Comparison of ENCODE assay signal across 11 cellular contexts in genomic region chr11:65565160-65565559, GRCh38. TPM values are rescaled to one million over a fixed set of nuclear protein-coding genes. Genes with fewer than 3 reads are reported as not detected.
DNase-seq lines count a peak whose midpoint lies in the region; ATAC-seq, FAIRE-seq and TF ChIP-seq lines count a peak whose summit lies in the region.
"Not testable (repeated sequence)": the region's sequence is repeated elsewhere in the genome, so short reads cannot be mapped to it uniquely, and the experiment has no call there.
"Had no signal": no experiment of that assay in that cellular context is flagged by ENCODE, and none has a peak within 500 bp of the region (broad histone marks: within the 10 kb centered on the region; RNA-seq: fewer than 3 reads in every experiment).

No MANE protein-coding gene starts in this region.

- peak overlapping the region; percentile 65 for H3K27ac ChIP-seq in CD4-positive, alpha-beta memory T cell (ENCODE audit: low read depth, low read length)
- H3K27ac ChIP-seq in Peyer's patch (peak overlapping the region in 3 of 4 donors; percentile 44 to 63 (median 62)), small intestine (ENCODE audit: low read depth in 1 of 2, low read length in 1 of 2) (peak overlapping the region; percentile 54 to 61), tibial nerve (peak overlapping the region in 3 of 4 donors; percentile 27 to 45 (median 32))

- H3K9me3 ChIP-seq in CD4-positive, alpha-beta memory T cell (ENCODE audit: control insufficient read depth in 1 of 2, low read length in 2 of 2); Peyer's patch; small intestine (ENCODE audit: control insufficient read depth, low read depth); tibial nerve: not testable (repeated sequence)

- TF ChIP-seq EP300 in tibial nerve (IDR thresholded peaks at IDR 0.05): not testable (repeated sequence)

- not testable (repeated sequence) for H3K27me3 ChIP-seq in CD4-positive, alpha-beta memory T cell (ENCODE audit: insufficient read depth, low read length); Peyer's patch; small intestine (ENCODE audit: control insufficient read depth in 2 of 2, insufficient read depth in 2 of 2, low read length in 2 of 2); tibial nerve

- intact Hi-C loops in CD4-positive, alpha-beta memory T cell (cut with micrococcal nuclease); activated CD4-positive, alpha-beta memory T cell treated with anti-CD3 and anti-CD28 coated beads for 36 hours (cut with micrococcal nuclease): not testable (repeated sequence)

- H3K27me3 Mint-ChIP-seq in CD4-positive, alpha-beta memory T cell; activated CD4-positive, alpha-beta memory T cell treated with anti-CD3 and anti-CD28 coated beads for 36 hours; activated naive CD4-positive, alpha-beta T cell treated with anti-CD3 and anti-CD28 coated beads, Interleukin-2, amount 50 U/mL, for 24 hours; memory B cell: not testable (repeated sequence)

- WGBS in small intestine, 3 donors: 83 to 89% (median 84%) methylated on average over 8 of the region's 8 CpGs
- WGBS in tibial nerve, 2 donors: 85 to 90% methylated on average over 8 of the region's 8 CpGs

- POLR2A ChIA-PET in CD4-positive, alpha-beta memory T cell (lab: Charles Lee; ENCODE audit: partially characterized antibody): interaction anchor here (0.8 to 18.2 kb wide), 19 partner anchors 6 to 294 kb away, joined by 3 to 403 read pairs (median 8); partner anchors contain the start of genes EHBP1L1, FAM89B, KCNK7 and LTBP3
- POLR2A ChIA-PET in activated CD4-positive, alpha-beta memory T cell treated with anti-CD3 and anti-CD28 coated beads for 36 hours (lab: Charles Lee): interaction anchor here (0.7 to 2.5 kb wide), 5 partner anchors 8 to 50 kb away, joined by 3 to 13 read pairs (median 7); partner anchors contain the start of gene PCNX3

- not testable (repeated sequence) for H3K9me3 Mint-ChIP-seq in CD4-positive, alpha-beta memory T cell; activated CD4-positive, alpha-beta memory T cell treated with anti-CD3 and anti-CD28 coated beads for 36 hours; activated naive CD4-positive, alpha-beta T cell treated with anti-CD3 and anti-CD28 coated beads, Interleukin-2, amount 50 U/mL, for 24 hours; memory B cell

- peaks cover 43 to 76% (median 58%) of the 10 kb centered on the region in 4 donors for H3K4me1 Mint-ChIP-seq in CD4-positive, alpha-beta memory T cell
- H3K4me1 Mint-ChIP-seq in activated CD4-positive, alpha-beta memory T cell treated with anti-CD3 and anti-CD28 coated beads for 36 hours (ENCODE audit: low read depth): peaks cover 50% of the 10 kb centered on the region
- peaks cover 62% of the 10 kb centered on the region for H3K4me1 Mint-ChIP-seq in activated naive CD4-positive, alpha-beta T cell treated with anti-CD3 and anti-CD28 coated beads, Interleukin-2, amount 50 U/mL, for 24 hours
- H3K4me1 Mint-ChIP-seq in memory B cell: peaks cover 22% of the 10 kb centered on the region

- H3K27ac Mint-ChIP-seq in CD4-positive, alpha-beta memory T cell: peak overlapping the region; percentile 90 to 98 (median 96)
- H3K27ac Mint-ChIP-seq in activated CD4-positive, alpha-beta memory T cell treated with anti-CD3 and anti-CD28 coated beads for 36 hours: peak overlapping the region; percentile 98
- H3K27ac Mint-ChIP-seq in activated naive CD4-positive, alpha-beta T cell treated with anti-CD3 and anti-CD28 coated beads, Interleukin-2, amount 50 U/mL, for 24 hours: peak overlapping the region; percentile 92
- H3K27ac Mint-ChIP-seq in memory B cell: peak overlapping the region; percentile 79

- not testable (repeated sequence) for H3K36me3 ChIP-seq in CD4-positive, alpha-beta memory T cell (ENCODE audit: insufficient read depth, low read length); Peyer's patch; small intestine (ENCODE audit: control insufficient read depth in 2 of 2, insufficient read depth in 2 of 2, low read length in 2 of 2); tibial nerve

- not testable (repeated sequence) for ATAC-seq in memory B cell (ENCODE audit: low read depth)

- CTCF ChIA-PET in CD4-positive, alpha-beta memory T cell (lab: Charles Lee; ENCODE audit: partially characterized antibody): interaction anchor here (0.8 to 3.7 kb wide), 11 partner anchors 8 to 29 kb away, joined by 3 to 40 read pairs (median 15); partner anchors contain the start of gene EHBP1L1
- CTCF ChIA-PET in activated CD4-positive, alpha-beta memory T cell treated with anti-CD3 and anti-CD28 coated beads for 36 hours (lab: Charles Lee): interaction anchor here (0.5 to 7.7 kb wide), 8 partner anchors 13 to 276 kb away, joined by 3 to 50 read pairs (median 5); partner anchors contain the start of gene SCYL1

- peak overlapping the region; percentile 63 to 89 (median 78) for H3K4me3 Mint-ChIP-seq in CD4-positive, alpha-beta memory T cell
- H3K4me3 Mint-ChIP-seq in activated CD4-positive, alpha-beta memory T cell treated with anti-CD3 and anti-CD28 coated beads for 36 hours: peak overlapping the region; percentile 56
- H3K4me3 Mint-ChIP-seq in activated naive CD4-positive, alpha-beta T cell treated with anti-CD3 and anti-CD28 coated beads, Interleukin-2, amount 50 U/mL, for 24 hours: peak overlapping the region; percentile 40
- not testable (repeated sequence) for H3K4me3 Mint-ChIP-seq in memory B cell

- peak in 1 of 5 donors; percentile 30 for DNase-seq in CD4-positive, alpha-beta memory T cell
- DNase-seq in Peyer's patch; memory B cell (ENCODE audit: low spot score in 2 of 2); small intestine; tibial nerve (ENCODE audit: low spot score in 2 of 2): not testable (repeated sequence)
- peak; percentile 43 for DNase-seq in activated CD4-positive, alpha-beta memory T cell treated with anti-CD3 and anti-CD28 coated beads for 36 hours
- peak; percentile 3 for DNase-seq in effector CD4-positive, alpha-beta T cell

- peaks cover 66% of the 10 kb centered on the region for H3K4me1 ChIP-seq in CD4-positive, alpha-beta memory T cell (ENCODE audit: insufficient read depth, low read length)
- H3K4me1 ChIP-seq in Peyer's patch: peaks cover 0 to 38% (median 8%) of the 10 kb centered on the region in 4 donors
- not testable (repeated sequence) for H3K4me1 ChIP-seq in small intestine (ENCODE audit: control insufficient read depth in 2 of 2, insufficient read depth in 1 of 2, low read depth in 1 of 2, low read length in 1 of 2)
- H3K4me1 ChIP-seq in tibial nerve: peaks cover 0 to 53% (median 28%) of the 10 kb centered on the region in 4 donors

- TF ChIP-seq CTCF in Peyer's patch (IDR thresholded peaks at IDR 0.05); tibial nerve (IDR thresholded peaks at IDR 0.05): not testable (repeated sequence)

- not testable (repeated sequence) for TF ChIP-seq POLR2A in Peyer's patch (IDR thresholded peaks at IDR 0.05); tibial nerve (IDR thresholded peaks at IDR 0.05)

- FAIRE-seq in small intestine (lab: Jason Lieb, UNC): not testable (repeated sequence)

- peaks cover 0 to 18% of the 10 kb centered on the region in 2 donors for H3K36me3 Mint-ChIP-seq in CD4-positive, alpha-beta memory T cell
- not testable (repeated sequence) for H3K36me3 Mint-ChIP-seq in activated CD4-positive, alpha-beta memory T cell treated with anti-CD3 and anti-CD28 coated beads for 36 hours; activated naive CD4-positive, alpha-beta T cell treated with anti-CD3 and anti-CD28 coated beads, Interleukin-2, amount 50 U/mL, for 24 hours; memory B cell

- peak overlapping the region in 1 of 2 donors; percentile 2 for H3K4me3 ChIP-seq in CD4-positive, alpha-beta memory T cell (ENCODE audit: low read length in 2 of 2)
- H3K4me3 ChIP-seq in Peyer's patch; small intestine (ENCODE audit: low read depth in 1 of 2, low read length in 2 of 2); tibial nerve: not testable (repeated sequence)

RNA-seq across cellular contexts. Expression of gene ZNRD2, which starts 5.1 kb away (rescaled TPM):
- 10 to 100 TPM; 24.6 to 27.5 TPM for total RNA-seq in CD4-positive, alpha-beta memory T cell
- polyA plus RNA-seq in CD4-positive, alpha-beta memory T cell: 10 to 100 TPM; 70.1 to 74.9 TPM
- total RNA-seq in Peyer's patch (10 to 100 TPM; 16.5 to 25.7 (median 25.4) TPM), tibial nerve (10 to 100 TPM; 49.6 to 70.8 (median 56.5) TPM)
- total RNA-seq in activated CD4-positive, alpha-beta memory T cell treated with anti-CD3 and anti-CD28 coated beads for 36 hours: 10 to 100 TPM; 48.1 to 51.1 TPM
- polyA plus RNA-seq in small intestine: 10 to 100 TPM; 27.7 to 49.2 (median 38.4) TPM

RNA-seq across cellular contexts. Expression of gene LTBP3, which starts 7.0 kb away (rescaled TPM):
- total RNA-seq in CD4-positive, alpha-beta memory T cell: 100 to 1,000 TPM; 201 to 211 TPM
- 10 to 100 TPM in 1 of 2 donors, 1 to 10 TPM in 1; 9.0 to 23.6 TPM for polyA plus RNA-seq in CD4-positive, alpha-beta memory T cell
- total RNA-seq in Peyer's patch (100 to 1,000 TPM in 1 of 4 donors, 10 to 100 TPM in 3; 42.0 to 150 (median 88.3) TPM), tibial nerve (100 to 1,000 TPM; 236 to 476 (median 386) TPM)
- total RNA-seq in activated CD4-positive, alpha-beta memory T cell treated with anti-CD3 and anti-CD28 coated beads for 36 hours: 10 to 100 TPM; 60.7 to 63.3 TPM
- 10 to 100 TPM in 2 of 3 donors, 1 to 10 TPM in 1; 6.5 to 25.6 (median 17.0) TPM for polyA plus RNA-seq in small intestine

RNA-seq across cellular contexts. Expression of gene FAM89B, which starts 7.2 kb away (rescaled TPM):
- total RNA-seq in CD4-positive, alpha-beta memory T cell: 10 to 100 TPM; 68.9 to 71.4 TPM
- polyA plus RNA-seq in CD4-positive, alpha-beta memory T cell: 100 to 1,000 TPM; 130 to 164 TPM
- total RNA-seq in Peyer's patch (10 to 100 TPM; 30.8 to 44.6 (median 32.4) TPM), tibial nerve (10 to 100 TPM; 40.8 to 55.3 (median 44.6) TPM)
- 10 to 100 TPM; 25.3 to 28.3 TPM for total RNA-seq in activated CD4-positive, alpha-beta memory T cell treated with anti-CD3 and anti-CD28 coated beads for 36 hours
- 10 to 100 TPM; 30.0 to 39.2 (median 36.7) TPM for polyA plus RNA-seq in small intestine

RNA-seq across cellular contexts. Expression of gene EHBP1L1, which starts 10.7 kb away (rescaled TPM):
- 100 to 1,000 TPM; 151 to 154 TPM for total RNA-seq in CD4-positive, alpha-beta memory T cell
- polyA plus RNA-seq in CD4-positive, alpha-beta memory T cell: 10 to 100 TPM in 1 of 2 donors, 1 to 10 TPM in 1; 8.9 to 25.2 TPM
- 100 to 1,000 TPM in 3 of 4 donors, 10 to 100 TPM in 1; 65.2 to 163 (median 121) TPM for total RNA-seq in Peyer's patch
- total RNA-seq in activated CD4-positive, alpha-beta memory T cell treated with anti-CD3 and anti-CD28 coated beads for 36 hours: 100 to 1,000 TPM; 137 to 141 TPM
- polyA plus RNA-seq in small intestine: 100 to 1,000 TPM in 1 of 3 donors, 10 to 100 TPM in 2; 36.1 to 131 (median 68.4) TPM
- total RNA-seq in tibial nerve: 100 to 1,000 TPM in 3 of 4 donors, 10 to 100 TPM in 1; 87.3 to 186 (median 110) TPM

RNA-seq across cellular contexts. Expression of gene KCNK7, which starts 30.4 kb away (rescaled TPM):
- 1 to 10 TPM; 1.6 to 2.7 TPM for total RNA-seq in CD4-positive, alpha-beta memory T cell
- polyA plus RNA-seq in CD4-positive, alpha-beta memory T cell: 1 to 10 TPM in 1 of 2 donors, not detected in 1; 1.2 TPM
- total RNA-seq in Peyer's patch (1 to 10 TPM in 3 of 4 donors, not detected in 1; 1.5 to 3.5 (median 2.5) TPM), tibial nerve (1 to 10 TPM in 2 of 4 donors, under 1 TPM in 1, not detected in 1; 0.63 to 3.3 (median 1.2) TPM)
- under 1 TPM; 0.29 to 0.31 TPM for total RNA-seq in activated CD4-positive, alpha-beta memory T cell treated with anti-CD3 and anti-CD28 coated beads for 36 hours
- polyA plus RNA-seq in small intestine: 10 to 100 TPM in 1 of 3 donors, under 1 TPM in 1, not detected in 1; 0.84 to 31.1 TPM
- total RNA-seq: H7, RPMI7951, SK-MEL-5 had no signal
